ENCODE assay signal across 8 cellular contexts in the genomic region with DNA sequence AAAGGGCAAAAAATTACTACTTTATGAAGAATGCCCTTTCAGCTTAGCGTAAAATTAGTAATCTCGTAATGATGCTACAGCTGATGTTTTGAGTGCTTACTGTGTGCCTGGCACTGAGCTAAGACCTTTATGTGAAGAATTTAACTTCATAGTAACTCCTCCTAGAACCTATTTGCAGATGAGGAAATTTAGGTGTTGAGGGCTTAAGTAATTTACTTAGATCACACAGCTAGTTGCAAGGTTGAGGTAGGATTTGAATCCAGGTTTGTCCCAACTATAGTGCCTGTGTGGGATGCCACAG. TPM values are rescaled to one million over a fixed set of nuclear protein-coding genes. Genes with fewer than 3 reads are reported as not detected.
DNase-seq lines count a peak whose midpoint lies in the region; ATAC-seq and TF ChIP-seq lines count a peak whose summit lies in the region.

No MANE protein-coding gene starts in this region.

- peak overlapping the region in 1 of 2 donors; percentile 93 for H3K27ac ChIP-seq in testis

- H3K4me3 ChIP-seq in kidney epithelial cell (ENCODE audit: low read depth, low read length), result peak overlapping the region; percentile 0
- peak overlapping the region; percentile 92 to 98 for H3K4me3 ChIP-seq in testis

- peaks cover 14% of the 10 kb centered on the region for H3K4me1 ChIP-seq in testis

- peak overlapping the region; percentile 85 for H3K4me3 Mint-ChIP-seq in activated T-cell treated with anti-CD3 and anti-CD28 coated beads, Interleukin-2, amount 50 U/mL, for 24 hours
- H3K4me3 Mint-ChIP-seq in activated naive CD8-positive, alpha-beta T cell treated with anti-CD3 and anti-CD28 coated beads for 36 hours, result peak overlapping the region; percentile 86

- no peaks in the 10 kb centered on the region for H3K9me3 Mint-ChIP-seq in activated T-cell treated with anti-CD3 and anti-CD28 coated beads, Interleukin-2, amount 50 U/mL, for 24 hours
- peaks cover 4% of the 10 kb centered on the region for H3K9me3 Mint-ChIP-seq in activated naive CD8-positive, alpha-beta T cell treated with anti-CD3 and anti-CD28 coated beads for 36 hours

- peak overlapping the region; percentile 87 for H3K27ac Mint-ChIP-seq in activated T-cell treated with anti-CD3 and anti-CD28 coated beads, Interleukin-2, amount 50 U/mL, for 24 hours
- no peak overlapping the region for H3K27ac Mint-ChIP-seq in activated naive CD8-positive, alpha-beta T cell treated with anti-CD3 and anti-CD28 coated beads for 36 hours

- H3K27me3 ChIP-seq in kidney epithelial cell (ENCODE audit: control insufficient read depth, insufficient read depth, low read length) (no peaks in the 10 kb centered on the region), testis (no peaks in the 10 kb centered on the region)

- no peak for ATAC-seq in sciatic nerve
- no peak for ATAC-seq in HG03520 (IDR thresholded peaks at IDR 0.05; ENCODE audit: unreplicated experiment)

- H3K9me3 ChIP-seq in testis, result no peaks in the 10 kb centered on the region

- TF ChIP-seq POLR2A in testis (IDR thresholded peaks at IDR 0.05), result no peak

- no peaks in the 10 kb centered on the region for H3K36me3 ChIP-seq in kidney epithelial cell (ENCODE audit: control insufficient read depth, insufficient read depth, low read length)
- no peaks in the 10 kb centered on the region for H3K36me3 ChIP-seq in testis (ENCODE audit: low read depth, missing control alignments)

- intact Hi-C loops in testis (cut with DNase I; ENCODE audit: low total_unique reads) (no loop called here), sciatic nerve (cut with DNase I) (no loop called here)

- H3K4me1 Mint-ChIP-seq in activated T-cell treated with anti-CD3 and anti-CD28 coated beads, Interleukin-2, amount 50 U/mL, for 24 hours (ENCODE audit: low read depth), result peaks cover 38% of the 10 kb centered on the region
- H3K4me1 Mint-ChIP-seq in activated naive CD8-positive, alpha-beta T cell treated with anti-CD3 and anti-CD28 coated beads for 36 hours, result peaks cover 36% of the 10 kb centered on the region

- 26 to 33% methylated on average over 2 of the region's 2 CpGs for WGBS in testis, 2 donors

- peaks cover 24% of the 10 kb centered on the region for H3K36me3 Mint-ChIP-seq in activated T-cell treated with anti-CD3 and anti-CD28 coated beads, Interleukin-2, amount 50 U/mL, for 24 hours (ENCODE audit: low read depth)
- peaks cover 14% of the 10 kb centered on the region for H3K36me3 Mint-ChIP-seq in activated naive CD8-positive, alpha-beta T cell treated with anti-CD3 and anti-CD28 coated beads for 36 hours

- no peak for TF ChIP-seq CTCF in kidney epithelial cell (IDR thresholded peaks at IDR 0.05; ENCODE audit: insufficient read depth, low read length, poor library complexity, severe bottlenecking)
- no peak for TF ChIP-seq CTCF in testis (IDR thresholded peaks at IDR 0.05)

- DNase-seq in activated T-cell treated with anti-CD3 and anti-CD28 coated beads, Interleukin-2, amount 50 U/mL, for 24 hours, result no peak
- no peak for DNase-seq in activated T-cell treated with anti-CD3 and anti-CD28 coated beads, Interleukin-2, amount 50 U/mL, for 1 hour
- DNase-seq in activated naive CD8-positive, alpha-beta T cell treated with anti-CD3 and anti-CD28 coated beads for 36 hours, result no peak
- DNase-seq in kidney epithelial cell (ENCODE audit: low read depth) (no peak), testis (no peak), sciatic nerve (ENCODE audit: low spot score) (no peak), cerebellum (ENCODE audit: low spot score) (no peak)

- H3K27me3 Mint-ChIP-seq in activated T-cell treated with anti-CD3 and anti-CD28 coated beads, Interleukin-2, amount 50 U/mL, for 24 hours, result peaks cover 5% of the 10 kb centered on the region
- H3K27me3 Mint-ChIP-seq in activated naive CD8-positive, alpha-beta T cell treated with anti-CD3 and anti-CD28 coated beads for 36 hours, result peaks cover 8% of the 10 kb centered on the region

RNA-seq across cellular contexts. Expression of gene ZMYM4, which starts 1.4 kb away (rescaled TPM):
- 10 to 100 TPM; 30.9 to 32.7 TPM for total RNA-seq in activated naive CD8-positive, alpha-beta T cell treated with anti-CD3 and anti-CD28 coated beads for 36 hours
- total RNA-seq in kidney epithelial cell, result 30.3 and 35.1 TPM in 2 replicates
- total RNA-seq in testis, result 10 to 100 TPM; 63.5 to 73.5 TPM
- 68.6 TPM for polyA plus RNA-seq in testis (ENCODE audit: insufficient read depth, low read depth, low replicate concordance)
- total RNA-seq in sciatic nerve, result 58.4 TPM
- total RNA-seq in cerebellum, result 73.1 TPM
